ENCODE assay signal across 28 cellular contexts in genomic region chr2:228458364-228458763, GRCh38.
"Had no signal": no experiment of that assay in that cellular context is flagged by ENCODE, and none has a peak within 500 bp of the region (broad histone marks: within the 10 kb centered on the region; RNA-seq: fewer than 3 reads in every experiment).

No MANE protein-coding gene starts in this region.

- H3K36me3 ChIP-seq: stomach, suprapubic skin, thoracic aorta, thyroid gland, tibial artery, tibial nerve, transverse colon, upper lobe of left lung, uterus, vagina had no signal

- H3K4me1 ChIP-seq: stomach, suprapubic skin, testis, thyroid gland, tibial artery, tibial nerve, transverse colon, upper lobe of left lung, uterus, vagina had no signal

- H3K4me3 ChIP-seq: stomach, suprapubic skin, testis, thoracic aorta, thyroid gland, tibial artery, tibial nerve, transverse colon, upper lobe of left lung, uterus, vagina had no signal

- H3K9me3 ChIP-seq: testis, thyroid gland, uterus had no signal

- H3K27ac ChIP-seq: stomach, suprapubic skin, testis, thoracic aorta, thyroid gland, tibial artery, tibial nerve, transverse colon, upper lobe of left lung, uterus, vagina had no signal

- H3K27me3 Mint-ChIP-seq: stimulated activated memory B cell treated with anti-CD40 and anti-IgM and Interleukin-4, amounts not matched to agents 10 μg/mL and 1 μg/mL and 100 μg/mL, for 72 hours; stimulated activated naive B cell treated with anti-CD40 and anti-IgM and Interleukin-4, amounts not matched to agents 10 μg/mL and 1 μg/mL and 100 μg/mL, for 72 hours; stimulated activated naive CD8-positive, alpha-beta T cell treated with anti-CD3 and anti-CD28 coated beads, Interleukin-15, amount 100 ng/mL, for 72 hours; stimulated activated naive CD8-positive, alpha-beta T cell treated with anti-CD3 and anti-CD28 coated beads, Interleukin-15, Interleukin-2, amounts not matched to agents 100 ng/mL and 50 ng/mL, for 24 hours; type B pancreatic cell had no signal

- H3K4me3 Mint-ChIP-seq: stimulated activated effector memory CD8-positive, alpha-beta T cell treated with anti-CD3 and anti-CD28 coated beads, Interleukin-12 subunit alpha, Interleukin-12 subunit beta, amount 100 ng/mL, for 72 hours; stimulated activated memory B cell treated with anti-CD40 and anti-IgM and Interleukin-4, amounts not matched to agents 10 μg/mL and 1 μg/mL and 100 μg/mL, for 72 hours; stimulated activated naive B cell treated with anti-CD40 and anti-IgM and Interleukin-4, amounts not matched to agents 10 μg/mL and 1 μg/mL and 100 μg/mL, for 72 hours; stimulated activated naive CD8-positive, alpha-beta T cell treated with anti-CD3 and anti-CD28 coated beads, Interleukin-15, amount 100 ng/mL, for 72 hours; stimulated activated naive CD8-positive, alpha-beta T cell treated with anti-CD3 and anti-CD28 coated beads, Interleukin-15, Interleukin-2, amounts not matched to agents 100 ng/mL and 50 ng/mL, for 24 hours; type B pancreatic cell had no signal

- H3K27me3 ChIP-seq: stomach, suprapubic skin, testis, thyroid gland, tibial artery, tibial nerve, transverse colon, upper lobe of left lung, uterus, vagina had no signal

- FAIRE-seq: urothelium cell line had no signal

- ATAC-seq: stimulated activated effector memory CD8-positive, alpha-beta T cell treated with anti-CD3 and anti-CD28 coated beads, Interleukin-12 subunit alpha, Interleukin-12 subunit beta, amount 100 ng/mL, for 72 hours; stimulated activated memory B cell treated with anti-CD40 and anti-IgM and Interleukin-4, amounts not matched to agents 10 μg/mL and 1 μg/mL and 100 μg/mL, for 72 hours; stimulated activated naive B cell treated with anti-CD40 and anti-IgM and Interleukin-4, amounts not matched to agents 10 μg/mL and 1 μg/mL and 100 μg/mL, for 72 hours; stimulated activated naive CD8-positive, alpha-beta T cell treated with anti-CD3 and anti-CD28 coated beads, Interleukin-15, amount 100 ng/mL, for 72 hours; stimulated activated naive CD8-positive, alpha-beta T cell treated with anti-CD3 and anti-CD28 coated beads, Interleukin-15, Interleukin-2, amounts not matched to agents 100 U/mL and 50 U/mL, for 24 hours had no signal

- DNase-seq: stimulated activated CD4-positive, alpha-beta T cell treated with anti-CD3 and anti-CD28 coated beads, Interleukin-2, amount 100 ng/mL, for 48 hours; stimulated activated CD4-positive, alpha-beta T cell treated with anti-CD3 and anti-CD28 coated beads, Interleukin-4, amount 100 ng/mL, for 1 hour; stimulated activated CD4-positive, alpha-beta T cell treated with anti-CD3 and anti-CD28 coated beads, Interleukin-4, amount 100 ng/mL, for 24 hours; stimulated activated CD4-positive, alpha-beta T cell treated with anti-CD3 and anti-CD28 coated beads, Interleukin-4, amount 100 ng/mL, for 4 hours; stimulated activated CD8-positive, alpha-beta memory T cell treated with anti-CD3 and anti-CD28 coated beads, Interleukin-4, amount 100 ng/mL, for 48 hours; stimulated activated naive B cell treated with anti-CD40 and anti-IgM and Interleukin-4, amounts not matched to agents 10 μg/mL and 1 μg/mL and 100 μg/mL, for 72 hours; stimulated activated naive CD4-positive, alpha-beta T cell; stimulated activated naive CD4-positive, alpha-beta T cell treated with Interleukin-2 at 50 U/mL for 16 hours; stimulated activated naive CD8-positive, alpha-beta T cell treated with anti-CD3 and anti-CD28 coated beads, Interleukin-15, amount 100 ng/mL, for 72 hours; stimulated activated naive CD8-positive, alpha-beta T cell treated with anti-CD3 and anti-CD28 coated beads, Interleukin-15, Interleukin-2, amounts not matched to agents 100 U/mL and 50 U/mL, for 24 hours; stomach; substantia nigra; testis; thyroid gland; tibial artery; transverse colon; trophoblast cell; upper lobe of left lung; uterus had no signal

- H3K36me3 Mint-ChIP-seq: stimulated activated effector memory CD8-positive, alpha-beta T cell treated with anti-CD3 and anti-CD28 coated beads, Interleukin-12 subunit alpha, Interleukin-12 subunit beta, amount 100 ng/mL, for 72 hours; stimulated activated memory B cell treated with anti-CD40 and anti-IgM and Interleukin-4, amounts not matched to agents 10 μg/mL and 1 μg/mL and 100 μg/mL, for 72 hours; stimulated activated naive B cell treated with anti-CD40 and anti-IgM and Interleukin-4, amounts not matched to agents 10 μg/mL and 1 μg/mL and 100 μg/mL, for 72 hours; type B pancreatic cell had no signal

- H3K4me1 Mint-ChIP-seq: stimulated activated effector memory CD8-positive, alpha-beta T cell treated with anti-CD3 and anti-CD28 coated beads, Interleukin-12 subunit alpha, Interleukin-12 subunit beta, amount 100 ng/mL, for 72 hours; stimulated activated memory B cell treated with anti-CD40 and anti-IgM and Interleukin-4, amounts not matched to agents 10 μg/mL and 1 μg/mL and 100 μg/mL, for 72 hours; stimulated activated naive B cell treated with anti-CD40 and anti-IgM and Interleukin-4, amounts not matched to agents 10 μg/mL and 1 μg/mL and 100 μg/mL, for 72 hours; stimulated activated naive CD8-positive, alpha-beta T cell treated with anti-CD3 and anti-CD28 coated beads, Interleukin-15, amount 100 ng/mL, for 72 hours had no signal

- H3K27ac Mint-ChIP-seq: stimulated activated effector memory CD8-positive, alpha-beta T cell treated with anti-CD3 and anti-CD28 coated beads, Interleukin-12 subunit alpha, Interleukin-12 subunit beta, amount 100 ng/mL, for 72 hours; stimulated activated memory B cell treated with anti-CD40 and anti-IgM and Interleukin-4, amounts not matched to agents 10 μg/mL and 1 μg/mL and 100 μg/mL, for 72 hours; stimulated activated naive B cell treated with anti-CD40 and anti-IgM and Interleukin-4, amounts not matched to agents 10 μg/mL and 1 μg/mL and 100 μg/mL, for 72 hours; stimulated activated naive CD8-positive, alpha-beta T cell treated with anti-CD3 and anti-CD28 coated beads, Interleukin-15, amount 100 ng/mL, for 72 hours; stimulated activated naive CD8-positive, alpha-beta T cell treated with anti-CD3 and anti-CD28 coated beads, Interleukin-15, Interleukin-2, amounts not matched to agents 100 ng/mL and 50 ng/mL, for 24 hours; type B pancreatic cell had no signal
